Comparison of ENCODE assay signal across 9 cellular contexts in genomic region chr2:176085861-176086771, GRCh38. TPM values are rescaled to one million over a fixed set of nuclear protein-coding genes. Genes with fewer than 3 reads are reported as not detected.
DNase-seq lines count a peak whose midpoint lies in the region; ATAC-seq, FAIRE-seq and TF ChIP-seq lines count a peak whose summit lies in the region.
"Had no signal": no experiment of that assay in that cellular context is flagged by ENCODE, and none has a peak within 500 bp of the region (broad histone marks: within the 10 kb centered on the region; RNA-seq: fewer than 3 reads in every experiment).

No MANE protein-coding gene starts in this region.

- H2AK5ac ChIP-seq in H1 (ENCODE audit: low read depth, low read length) = no peak overlapping the region

- H3K9me2 ChIP-seq in OCI-LY1 (ENCODE audit: low read depth, low read length) = no peaks in the 10 kb centered on the region

- H2BK12ac ChIP-seq in H1 (ENCODE audit: low read depth, low read length) = no peak overlapping the region

- no peaks in the 10 kb centered on the region for H4K20me1 ChIP-seq in OCI-LY1 (ENCODE audit: insufficient read depth, low read length)
- peaks cover 15 to 35% of the 10 kb centered on the region in 2 experiments for H4K20me1 ChIP-seq in H1 (replicated peaks in 1 of 2; ENCODE audit: control insufficient read depth in 1 of 2, insufficient read depth in 2 of 2, low read length in 2 of 2)

- H3K14ac ChIP-seq in H1 (ENCODE audit: insufficient read length) = no peak overlapping the region

- H3K9ac ChIP-seq in OCI-LY1 (ENCODE audit: low read length) (no peak overlapping the region), H1 (replicated peaks in 1 of 4; ENCODE audit: extremely low read depth in 1 of 4, low read depth in 3 of 4, low read length in 3 of 4) (no peak overlapping the region)

- peaks cover 6% of the 10 kb centered on the region; the same call in 1 of the 2 replicates for H3K27me3 ChIP-seq in OCI-LY1 (ENCODE audit: insufficient read depth, low read length)
- peaks cover 97 to 100% (median 100%) of the 10 kb centered on the region in 4 experiments for H3K27me3 ChIP-seq in H1 (replicated peaks in 1 of 4; ENCODE audit: control insufficient read depth in 3 of 4, extremely low read depth in 1 of 4, insufficient read depth in 3 of 4, low read length in 3 of 4)

- no peak overlapping the region for H3K27ac ChIP-seq in OCI-LY1 (ENCODE audit: low read depth, low read length, poor library complexity, severe bottlenecking)
- H3K27ac ChIP-seq in H1 (ENCODE audit: low read depth, low read length) = no peak overlapping the region
- H3K27ac ChIP-seq: HL-60 had no signal

- peak; percentile 18 for TF ChIP-seq CTCF in GM12865 (IDR thresholded peaks at IDR 0.05; ENCODE audit: insufficient read depth, low read depth, low read length, missing control alignments)
- peak; percentile 61; the same call in 1 of the 2 replicates for TF ChIP-seq CTCF in OCI-LY1 (IDR thresholded peaks at IDR 0.05; ENCODE audit: low read length)
- TF ChIP-seq CTCF in H1 (IDR thresholded peaks at IDR 0.05; ENCODE audit: control extremely low read depth in 1 of 3, insufficient read depth in 1 of 3, low read depth in 1 of 3, low read length in 3 of 3) = peak in 2 of 3 experiments; percentile 54 to 64; a peak in 3 of 4 replicates

- H3F3A ChIP-seq in OCI-LY1 (ENCODE audit: insufficient read depth, low read length) = no peaks in the 10 kb centered on the region

- H2BK20ac ChIP-seq in H1 (ENCODE audit: low read length) = no peak overlapping the region

- H3K9me3 ChIP-seq in OCI-LY1 (ENCODE audit: low read length) = no peaks in the 10 kb centered on the region
- no peaks in the 10 kb centered on the region for H3K9me3 ChIP-seq in H1 (ENCODE audit: insufficient read depth in 2 of 2, low read depth in 1 of 2, low read length in 1 of 2)

- H4K8ac ChIP-seq in H1 (ENCODE audit: extremely low read depth, insufficient read depth, low read length) = peak overlapping the region; percentile 18; the same call in 1 of the 2 replicates

- FAIRE-seq in H1 (lab: Jason Lieb, UNC) = no peak

- peak; percentile 76 to 81 for TF ChIP-seq RAD21 in H1 (IDR thresholded peaks at IDR 0.05 in 1 of 2, conservative IDR thresholded peaks at IDR 0.05 in 1 of 2; ENCODE audit: low read depth in 2 of 2, low read length in 2 of 2)

- WGBS in H1 (ENCODE audit: extremely low coverage in 1 of 2, insufficient coverage in 1 of 2, insufficient read length in 1 of 2, insufficient replicate concordance in 2 of 2, low coverage in 1 of 2, low lambda C conversion rate in 2 of 2, missing lambda C conversion rate in 1 of 2), 2 experiments = 4% methylated on average over 45 of the region's 46 CpGs; no CpG with 5 or more reads in 1 of the 2 experiments

- no peak overlapping the region for H2BK15ac ChIP-seq in H1 (ENCODE audit: low read length)

- no peak overlapping the region for H3K18ac ChIP-seq in H1 (ENCODE audit: extremely low read depth, low read length)

- POLR2A ChIA-PET in H1 (lab: Charles Lee; ENCODE audit: partially characterized antibody) = interaction anchor here (1.7 kb wide), 1 partner anchor 10 kb away, joined by 8 read pairs; no protein-coding TSS in a partner anchor

- H3K79me2 ChIP-seq in OCI-LY1 (ENCODE audit: insufficient read depth, low read length) (no peaks in the 10 kb centered on the region), H1 (ENCODE audit: control insufficient read depth in 1 of 2, insufficient read depth in 2 of 2, low read length in 2 of 2) (no peaks in the 10 kb centered on the region)

- TF ChIP-seq EP300 in H1 (IDR thresholded peaks at IDR 0.05; ENCODE audit: borderline replicate concordance in 1 of 2, low read depth in 2 of 2, low read length in 2 of 2) = no peak

- H3K4me1 ChIP-seq in OCI-LY1 (ENCODE audit: insufficient read depth, low read length, severe bottlenecking) (no peaks in the 10 kb centered on the region), H1 (replicated peaks in 1 of 4; ENCODE audit: control insufficient read depth in 3 of 4, insufficient read depth in 4 of 4, low read length in 3 of 4) (peaks cover 0 to 19% (median 8%) of the 10 kb centered on the region in 4 experiments; a peak in 5 of 7 replicates)

- no peak overlapping the region for H3K4me3 ChIP-seq in GM12865 (ENCODE audit: low read depth, low read length)
- H3K4me3 ChIP-seq in OCI-LY1 (ENCODE audit: low read depth, low read length, poor library complexity, severe bottlenecking) = no peak overlapping the region
- H3K4me3 ChIP-seq in H1 (ENCODE audit: extremely low read depth in 1 of 4, insufficient read depth in 2 of 4, low read depth in 3 of 4, low read length in 4 of 4) = peak overlapping the region in 3 of 4 experiments; percentile 1 to 52 (median 14); a peak in 4 of 8 replicates

- H2BK5ac ChIP-seq in H1 (ENCODE audit: low read depth, low read length) = no peak overlapping the region

- no peak overlapping the region for H2AFZ ChIP-seq in OCI-LY1 (ENCODE audit: low read length)
- H2AFZ ChIP-seq in H1 (ENCODE audit: low read length) = no peak overlapping the region

- no peak overlapping the region for H3K23ac ChIP-seq in H1 (ENCODE audit: insufficient read length)

- H3K79me1 ChIP-seq in H1 (ENCODE audit: low read depth, low read length) = no peaks in the 10 kb centered on the region

- H3K4me2 ChIP-seq in OCI-LY1 (ENCODE audit: low read length) (no peak overlapping the region), H1 (ENCODE audit: insufficient read depth in 1 of 2, low read depth in 2 of 2, low read length in 2 of 2) (peak overlapping the region; percentile 4 to 69)

- peaks cover 2% of the 10 kb centered on the region; the same call in 1 of the 2 replicates for H3K23me2 ChIP-seq in H1 (ENCODE audit: low read depth, low read length)

- H2BK120ac ChIP-seq in H1 (replicated peaks; ENCODE audit: low read depth, low read length) = no peak overlapping the region

- H4K91ac ChIP-seq in H1 (replicated peaks; ENCODE audit: insufficient read length, low read length) = no peak overlapping the region

- CTCF ChIA-PET in H1 (lab: Charles Lee; ENCODE audit: partially characterized antibody) = interaction anchor here (0.7 to 7.8 kb wide), 25 partner anchors 10 to 833 kb away, joined by 3 to 130 read pairs (median 3); partner anchors contain the start of gene HOXD12

- H3K56ac ChIP-seq in H1 (replicated peaks; ENCODE audit: insufficient read length, low read depth, low read length) = no peak overlapping the region

- no peak for TF ChIP-seq POLR2A in H1 (IDR thresholded peaks at IDR 0.05; ENCODE audit: control extremely low read depth in 1 of 2, low read depth in 2 of 2, low read length in 2 of 2)

- H3K36me3 ChIP-seq in OCI-LY1 (ENCODE audit: insufficient read depth, low read length) = no peaks in the 10 kb centered on the region
- H3K36me3 ChIP-seq in H1 (ENCODE audit: control insufficient read depth in 2 of 4, insufficient read depth in 4 of 4, low read length in 3 of 4) = peaks cover 0 to 7% (median 0%) of the 10 kb centered on the region in 4 experiments; a peak in 1 of 8 replicates

- H3K4ac ChIP-seq in H1 (replicated peaks; ENCODE audit: insufficient read length, low read depth, low read length) = no peak overlapping the region

- ATAC-seq in GM18909 (IDR thresholded peaks at IDR 0.05; ENCODE audit: poor library complexity, unreplicated experiment) (no peak), GM21447 (IDR thresholded peaks at IDR 0.05; ENCODE audit: unreplicated experiment) (no peak)

- DNase-seq in AG08395 (ENCODE audit: low spot score) = peak; percentile 40
- DNase-seq in GM12865 (ENCODE audit: low read depth) = peak; percentile 16
- DNase-seq in H1 (ENCODE audit: low read depth in 1 of 2, low spot score in 2 of 2) = peak in 1 of 2 experiments; percentile 73
- peak; percentile 44 for DNase-seq in pons (ENCODE audit: low spot score)
- no peak for DNase-seq in A172 (ENCODE audit: low spot score)

- no peak overlapping the region for H4K5ac ChIP-seq in H1 (ENCODE audit: insufficient read length, low read depth, low read length)

RNA-seq across cellular contexts. Expression of gene EVX2, which starts 2.4 kb away (rescaled TPM):
- not detected in 2 replicates for total RNA-seq in H1 (2021; fragmentation: NEBNext Ultra II Directional; extraction: Animal tissue kit (Norgen Biotek cat#: 25700))
- polyA plus RNA-seq in H1 (2011; rRNA removed) = not detected in 2 replicates
- polyA plus RNA-seq in H1 (2011; cell fraction: cytosol; rRNA removed) = not detected
- polyA plus RNA-seq in H1 (2011; cell fraction: nucleus; rRNA removed) = 0.03 TPM
- polyA plus RNA-seq in H1 (2012, experiment 1 of 2) = not detected in 4 replicates
- 0.03 TPM for polyA plus RNA-seq in H1 (2012, experiment 2 of 2)
- not detected for polyA plus RNA-seq in H1 (2013, experiment 1 of 2)
- not detected for polyA plus RNA-seq in H1 (2013, experiment 2 of 2)
- not detected in 2 replicates for polyA minus RNA-seq in H1 (2011; rRNA and poly(A)+ RNA removed)
- not detected for polyA minus RNA-seq in H1 (2011; cell fraction: cytosol; rRNA and poly(A)+ RNA removed)
- polyA minus RNA-seq in H1 (2011; cell fraction: nucleus; rRNA and poly(A)+ RNA removed) = not detected
- not detected in 2 replicates for total RNA-seq in A172 (2014; rRNA removed; shearing (Covaris generic))

RNA-seq across cellular contexts. Expression of gene HOXD13, which starts 6.4 kb away (rescaled TPM):
- not detected in 2 replicates for total RNA-seq in H1 (2021; fragmentation: NEBNext Ultra II Directional; extraction: Animal tissue kit (Norgen Biotek cat#: 25700))
- polyA plus RNA-seq in H1 (2011; rRNA removed) = not detected in 2 replicates
- not detected for polyA plus RNA-seq in H1 (2011; cell fraction: cytosol; rRNA removed)
- not detected for polyA plus RNA-seq in H1 (2011; cell fraction: nucleus; rRNA removed)
- not detected in 4 replicates for polyA plus RNA-seq in H1 (2012, experiment 1 of 2)
- not detected for polyA plus RNA-seq in H1 (2012, experiment 2 of 2)
- 0.04 TPM for polyA plus RNA-seq in H1 (2013, experiment 1 of 2)
- polyA plus RNA-seq in H1 (2013, experiment 2 of 2) = not detected
- polyA minus RNA-seq in H1 (2011; rRNA and poly(A)+ RNA removed) = not detected in 2 replicates
- not detected for polyA minus RNA-seq in H1 (2011; cell fraction: cytosol; rRNA and poly(A)+ RNA removed)
- polyA minus RNA-seq in H1 (2011; cell fraction: nucleus; rRNA and poly(A)+ RNA removed) = not detected
- 4.2 and 5.2 TPM in 2 replicates for total RNA-seq in A172 (2014; rRNA removed; shearing (Covaris generic))

RNA-seq across cellular contexts. Expression of gene HOXD12, which starts 13.5 kb away (rescaled TPM):
- not detected in 2 replicates for total RNA-seq in H1 (2021; fragmentation: NEBNext Ultra II Directional; extraction: Animal tissue kit (Norgen Biotek cat#: 25700))
- not detected in 2 replicates for polyA plus RNA-seq in H1 (2011; rRNA removed)
- polyA plus RNA-seq in H1 (2011; cell fraction: cytosol; rRNA removed) = not detected
- not detected for polyA plus RNA-seq in H1 (2011; cell fraction: nucleus; rRNA removed)
- polyA plus RNA-seq in H1 (2012, experiment 1 of 2) = not detected in 4 replicates
- not detected for polyA plus RNA-seq in H1 (2012, experiment 2 of 2)
- not detected for polyA plus RNA-seq in H1 (2013, experiment 1 of 2)
- not detected for polyA plus RNA-seq in H1 (2013, experiment 2 of 2)
- not detected in 2 replicates for polyA minus RNA-seq in H1 (2011; rRNA and poly(A)+ RNA removed)
- polyA minus RNA-seq in H1 (2011; cell fraction: cytosol; rRNA and poly(A)+ RNA removed) = not detected
- not detected for polyA minus RNA-seq in H1 (2011; cell fraction: nucleus; rRNA and poly(A)+ RNA removed)
- not detected in 2 replicates for total RNA-seq in A172 (2014; rRNA removed; shearing (Covaris generic))

RNA-seq across cellular contexts. Expression of gene HOXD11, which starts 21.0 kb away (rescaled TPM):
- total RNA-seq in H1 (2021; fragmentation: NEBNext Ultra II Directional; extraction: Animal tissue kit (Norgen Biotek cat#: 25700)) = not detected in 2 replicates
- polyA plus RNA-seq in H1 (2011; rRNA removed) = not detected in 2 replicates
- polyA plus RNA-seq in H1 (2011; cell fraction: cytosol; rRNA removed) = not detected
- not detected for polyA plus RNA-seq in H1 (2011; cell fraction: nucleus; rRNA removed)
- polyA plus RNA-seq in H1 (2012, experiment 1 of 2) = not detected in 4 replicates
- polyA plus RNA-seq in H1 (2012, experiment 2 of 2) = not detected
- polyA plus RNA-seq in H1 (2013, experiment 1 of 2) = not detected
- not detected for polyA plus RNA-seq in H1 (2013, experiment 2 of 2)
- not detected in 2 replicates for polyA minus RNA-seq in H1 (2011; rRNA and poly(A)+ RNA removed)
- not detected for polyA minus RNA-seq in H1 (2011; cell fraction: cytosol; rRNA and poly(A)+ RNA removed)
- polyA minus RNA-seq in H1 (2011; cell fraction: nucleus; rRNA and poly(A)+ RNA removed) = not detected
- 17.3 and 23.9 TPM in 2 replicates for total RNA-seq in A172 (2014; rRNA removed; shearing (Covaris generic))

RNA-seq across cellular contexts. Expression of gene HOXD10, which starts 30.5 kb away (rescaled TPM):
- total RNA-seq in H1 (2021; fragmentation: NEBNext Ultra II Directional; extraction: Animal tissue kit (Norgen Biotek cat#: 25700)) = not detected in 2 replicates
- not detected in 2 replicates for polyA plus RNA-seq in H1 (2011; rRNA removed)
- polyA plus RNA-seq in H1 (2011; cell fraction: cytosol; rRNA removed) = not detected
- not detected for polyA plus RNA-seq in H1 (2011; cell fraction: nucleus; rRNA removed)
- polyA plus RNA-seq in H1 (2012, experiment 1 of 2) = not detected in 4 replicates
- not detected for polyA plus RNA-seq in H1 (2012, experiment 2 of 2)
- polyA plus RNA-seq in H1 (2013, experiment 1 of 2) = not detected
- not detected for polyA plus RNA-seq in H1 (2013, experiment 2 of 2)
- polyA minus RNA-seq in H1 (2011; rRNA and poly(A)+ RNA removed) = not detected in 2 replicates
- polyA minus RNA-seq in H1 (2011; cell fraction: cytosol; rRNA and poly(A)+ RNA removed) = not detected
- polyA minus RNA-seq in H1 (2011; cell fraction: nucleus; rRNA and poly(A)+ RNA removed) = not detected
- total RNA-seq in A172 (2014; rRNA removed; shearing (Covaris generic)) = 18.1 and 21.7 TPM in 2 replicates

Comparison
In these comparisons a context has a peak if more than half of its experiments do, and no peak if none do; other contexts are left out.
1. H3K4me3 ChIP-seq: peak in H1 (3 of 4); none in GM12865 (single experiment) and OCI-LY1 (single experiment).
2. Peak in every context shown above with its lines, with median percentiles within 50 percentile points of each other: CTCF ChIP-seq.